Comparison of ENCODE assay signal across 37 cellular contexts in genomic region chr12:109541412-109541725, GRCh38. TPM values are rescaled to one million over a fixed set of nuclear protein-coding genes. Genes with fewer than 3 reads are reported as not detected.
DNase-seq lines count a peak whose midpoint lies in the region; ATAC-seq lines count a peak whose summit lies in the region.
"Had no signal": no experiment of that assay in that cellular context is flagged by ENCODE, and none has a peak within 500 bp of the region (broad histone marks: within the 10 kb centered on the region; RNA-seq: fewer than 3 reads in every experiment).

No MANE protein-coding gene starts in this region.

- H3K79me1 ChIP-seq in neuronal stem cell (ENCODE audit: low read depth, low read length): no peaks in the 10 kb centered on the region

- H3K27me3 ChIP-seq in neuronal stem cell (ENCODE audit: control insufficient read depth in 3 of 3, insufficient read depth in 3 of 3, low read depth in 1 of 3, low read length in 3 of 3): no peaks in the 10 kb centered on the region
- H3K27me3 ChIP-seq: gastrocnemius medialis, hepatocyte, MG63, sigmoid colon, SJSA1, stomach, transverse colon had no signal

- H3K27ac ChIP-seq in caudate nucleus (ENCODE audit: low read depth, low read length) (peak overlapping the region; percentile 89), neuronal stem cell (replicated peaks; ENCODE audit: low read length) (no peak overlapping the region)
- H3K27ac ChIP-seq: C4-2B, esophagus muscularis mucosa, gastrocnemius medialis, hepatocyte, prostate gland, sigmoid colon, SJSA1, stomach, transverse colon had no signal

- H2AFZ ChIP-seq in neuronal stem cell (ENCODE audit: low read length): no peak overlapping the region
- H2AFZ ChIP-seq: GM23338, hepatocyte had no signal

- H3K4me3 Mint-ChIP-seq in activated T-cell treated with anti-CD3 and anti-CD28 coated beads, Interleukin-2, amount 50 U/mL, for 4 hours: no peak overlapping the region
- H3K4me3 Mint-ChIP-seq: activated CD4-positive, alpha-beta T cell treated with anti-CD3 and anti-CD28 coated beads, Interleukin-2, amount 10 ng/mL, durations not matched to agents 7 days and 5 days; activated naive CD8-positive, alpha-beta T cell treated with anti-CD3 and anti-CD28 coated beads, Interleukin-2, amount 10 ng/mL, durations not matched to agents 7 days and 5 days; central memory CD8-positive, alpha-beta T cell; dendritic cell treated with granulocyte-macrophage colony-stimulating factor and Interleukin-4, amounts not matched to agents 40 ng/mL and 50 ng/mL, for 4 days; GM23338; naive thymus-derived CD4-positive, alpha-beta T cell; WTC11 had no signal

- ATAC-seq in activated T-cell treated with anti-CD3 and anti-CD28 coated beads, Interleukin-2, amount 50 U/mL, for 4 hours: no peak
- ATAC-seq: gastrocnemius medialis; left cardiac atrium; naive thymus-derived CD4-positive, alpha-beta T cell had no signal

- peak; percentile 27 for DNase-seq in GM04504 (ENCODE audit: low read depth)
- peak; percentile 15 for DNase-seq in LHCN-M2 (ENCODE audit: low read depth)
- no peak for DNase-seq in caudate nucleus (lab: John Stamatoyannopoulos, UW)
- DNase-seq in neuronal stem cell (ENCODE audit: low spot score): no peak
- DNase-seq in activated T-cell treated with anti-CD3 and anti-CD28 coated beads, Interleukin-2, amount 50 U/mL, for 4 hours: no peak
- no peak for DNase-seq in DMS153 (lab: John Stamatoyannopoulos, UW)
- DNase-seq in DMS79 treated with DMSO at 0.1 percent for 48 hours (lab: John Stamatoyannopoulos, UW): no peak
- DNase-seq: activated CD4-positive, alpha-beta T cell treated with anti-CD3 and anti-CD28 coated beads, Interleukin-2, amount 10 ng/mL, durations not matched to agents 7 days and 5 days; activated gamma-delta T cell; activated naive CD8-positive, alpha-beta T cell treated with anti-CD3 and anti-CD28 coated beads, Interleukin-2, amount 10 ng/mL, durations not matched to agents 7 days and 5 days; Calu3; gastrocnemius medialis; left cardiac atrium; naive thymus-derived CD4-positive, alpha-beta T cell; NCI-H1417 treated with DMSO at 0.1 percent for 48 hours; NCI-H2081; NCI-H2227 treated with DMSO at 0.1 percent for 48 hours; NCI-H748 treated with DMSO at 0.1 percent for 48 hours; RPMI8226; sigmoid colon; stimulated activated CD4-positive, alpha-beta T cell treated with anti-CD3 and anti-CD28 coated beads, Interleukin-12 subunit alpha, Interleukin-12 subunit beta, amount 100 ng/mL, for 4 hours; stimulated activated CD4-positive, alpha-beta T cell treated with anti-CD3 and anti-CD28 coated beads, Interleukin-2, amount 100 ng/mL, for 48 hours; stomach; T-helper 1 cell; transverse colon had no signal

- H3K9me3 Mint-ChIP-seq in activated T-cell treated with anti-CD3 and anti-CD28 coated beads, Interleukin-2, amount 50 U/mL, for 4 hours: no peaks in the 10 kb centered on the region
- H3K9me3 Mint-ChIP-seq: activated CD4-positive, alpha-beta T cell treated with anti-CD3 and anti-CD28 coated beads, Interleukin-2, amount 10 ng/mL, durations not matched to agents 7 days and 5 days; activated naive CD8-positive, alpha-beta T cell treated with anti-CD3 and anti-CD28 coated beads, Interleukin-2, amount 10 ng/mL, durations not matched to agents 7 days and 5 days; central memory CD8-positive, alpha-beta T cell; dendritic cell treated with granulocyte-macrophage colony-stimulating factor and Interleukin-4, amounts not matched to agents 40 ng/mL and 50 ng/mL, for 4 days; GM23338; naive thymus-derived CD4-positive, alpha-beta T cell; WTC11 had no signal

- H4K91ac ChIP-seq in neuronal stem cell (ENCODE audit: low read depth, low read length, poor library complexity): peak overlapping the region; percentile 68

- no peaks in the 10 kb centered on the region for H3K27me3 Mint-ChIP-seq in activated T-cell treated with anti-CD3 and anti-CD28 coated beads, Interleukin-2, amount 50 U/mL, for 4 hours (ENCODE audit: low read depth)
- H3K27me3 Mint-ChIP-seq: activated naive CD8-positive, alpha-beta T cell treated with anti-CD3 and anti-CD28 coated beads, Interleukin-2, amount 10 ng/mL, durations not matched to agents 7 days and 5 days; central memory CD8-positive, alpha-beta T cell; naive thymus-derived CD4-positive, alpha-beta T cell had no signal

- H3K14ac ChIP-seq in neuronal stem cell (ENCODE audit: low read length): no peak overlapping the region

- H3K23ac ChIP-seq in neuronal stem cell (ENCODE audit: low read depth, low read length, poor library complexity): no peak overlapping the region

- H2BK5ac ChIP-seq in neuronal stem cell (ENCODE audit: low read length): no peak overlapping the region

- no peaks in the 10 kb centered on the region for H3K4me1 ChIP-seq in neuronal stem cell (ENCODE audit: control insufficient read depth in 2 of 2, insufficient read depth in 1 of 2, low read depth in 1 of 2, low read length in 2 of 2)
- H3K4me1 ChIP-seq: gastrocnemius medialis, prostate gland, sigmoid colon, transverse colon had no signal

- H2AK5ac ChIP-seq in neuronal stem cell (ENCODE audit: low read depth, low read length): no peak overlapping the region

- peaks cover 0 to 3% of the 10 kb centered on the region in 2 donors for H3K36me3 ChIP-seq in neuronal stem cell (replicated peaks in 1 of 2; ENCODE audit: control insufficient read depth in 2 of 2, insufficient read depth in 2 of 2, low read length in 2 of 2)
- H3K36me3 ChIP-seq: gastrocnemius medialis, MG63, prostate gland, transverse colon had no signal

- no CpG with 5 or more reads among the region's 4 CpGs for WGBS in neuronal stem cell (ENCODE audit: extremely low coverage in 2 of 2, insufficient read length in 2 of 2, insufficient replicate concordance in 1 of 2), 2 donors

- H2BK120ac ChIP-seq in neuronal stem cell (ENCODE audit: low read depth, low read length): no peak overlapping the region

- H3K9ac ChIP-seq in neuronal stem cell (ENCODE audit: low read depth, low read length, poor library complexity): no peak overlapping the region

- H3K9me3 ChIP-seq in neuronal stem cell (replicated peaks in 1 of 2; ENCODE audit: control insufficient read depth in 2 of 2, insufficient read depth in 1 of 2, low read depth in 1 of 2, low read length in 2 of 2): no peaks in the 10 kb centered on the region
- H3K9me3 ChIP-seq: esophagus muscularis mucosa, gastrocnemius medialis, MG63, prostate gland, sigmoid colon, SJSA1, stomach, transverse colon had no signal

- no peak overlapping the region for H2BK15ac ChIP-seq in neuronal stem cell (ENCODE audit: low read length)

- H2BK12ac ChIP-seq in neuronal stem cell (ENCODE audit: low read length): no peak overlapping the region

- H4K8ac ChIP-seq in neuronal stem cell (ENCODE audit: low read depth, low read length): no peak overlapping the region

- H3K36me3 Mint-ChIP-seq in activated T-cell treated with anti-CD3 and anti-CD28 coated beads, Interleukin-2, amount 50 U/mL, for 4 hours (ENCODE audit: insufficient read depth): no peaks in the 10 kb centered on the region
- H3K36me3 Mint-ChIP-seq: activated naive CD8-positive, alpha-beta T cell treated with anti-CD3 and anti-CD28 coated beads, Interleukin-2, amount 10 ng/mL, durations not matched to agents 7 days and 5 days; WTC11 had no signal

- H3K4ac ChIP-seq in neuronal stem cell (ENCODE audit: low read length): no peak overlapping the region

- no peak overlapping the region for H3K4me3 ChIP-seq in neuronal stem cell (ENCODE audit: low read length in 2 of 2)
- H3K4me3 ChIP-seq: esophagus muscularis mucosa, gastrocnemius medialis, GM23338, hepatocyte, K562, lung, MG63, prostate gland, sigmoid colon, SJSA1, stomach, transverse colon had no signal

- no peak overlapping the region for H3K18ac ChIP-seq in neuronal stem cell (ENCODE audit: low read length)

- H3K4me2 ChIP-seq in neuronal stem cell (ENCODE audit: insufficient read depth, low read length, poor library complexity, severe bottlenecking): no peak overlapping the region
- H3K4me2 ChIP-seq: GM23338, hepatocyte had no signal

- peaks cover 12% of the 10 kb centered on the region for H3K4me1 Mint-ChIP-seq in activated T-cell treated with anti-CD3 and anti-CD28 coated beads, Interleukin-2, amount 50 U/mL, for 4 hours (ENCODE audit: low read depth)
- H3K4me1 Mint-ChIP-seq: GM23338, WTC11 had no signal

RNA-seq across cellular contexts. Expression of gene MMAB, which starts 31.9 kb away (rescaled TPM):
- 25.3 and 26.6 TPM in 2 replicates for total RNA-seq in LHCN-M2 (2014; rRNA removed)
- polyA plus RNA-seq in LHCN-M2 (2012): 43.4 TPM
- polyA plus RNA-seq in neuronal stem cell (2013, experiment 1 of 2): 27.4 TPM
- polyA plus RNA-seq in neuronal stem cell (2013, experiment 2 of 2): 27.9 TPM
- total RNA-seq in activated T-cell treated with anti-CD3 and anti-CD28 coated beads, Interleukin-2, amount 50 U/mL, for 4 hours: 10 to 100 TPM; 33.1 to 49.3 (median 38.4) TPM

RNA-seq across cellular contexts. Expression of gene MVK, which starts 32.2 kb away (rescaled TPM):
- total RNA-seq in LHCN-M2 (2014; rRNA removed): 13.8 and 15.3 TPM in 2 replicates
- polyA plus RNA-seq in LHCN-M2 (2012): 17.7 TPM
- 25.4 TPM for polyA plus RNA-seq in neuronal stem cell (2013, experiment 1 of 2)
- polyA plus RNA-seq in neuronal stem cell (2013, experiment 2 of 2): 26.4 TPM
- total RNA-seq in activated T-cell treated with anti-CD3 and anti-CD28 coated beads, Interleukin-2, amount 50 U/mL, for 4 hours: 10 to 100 TPM; 10.2 to 11.4 (median 10.4) TPM

Comparison
In these comparisons a context has a peak if more than half of its experiments do, and no peak if none do; other contexts are left out.
1. DNase-seq: peak in GM04504 (single experiment) and LHCN-M2 (single experiment); none in caudate nucleus (0 of 61), neuronal stem cell (single experiment), activated T-cell treated with anti-CD3 and anti-CD28 coated beads, Interleukin-2, amount 50 U/mL, for 4 hours (single experiment), DMS153 (single experiment) and DMS79 treated with DMSO at 0.1 percent for 48 hours (single experiment).